In genomic region chr3:13282986-13283876, GRCh38 we compare ENCODE assay signal across 2 cellular contexts.
TF ChIP-seq lines count a peak whose summit lies in the region.

No MANE protein-coding gene starts in this region.

TF ChIP-seq in K562, 482 proteins besides CTCF, POLR2A, EP300 and RAD21 (continued from another document and continues in another):
- TF ChIP-seq RBM15 (IDR thresholded peaks at IDR 0.05; ENCODE audit: insufficient read depth, low read length): no peak
- no peak for TF ChIP-seq ZBTB8A (IDR thresholded peaks at IDR 0.05; ENCODE audit: partially characterized antibody)
- TF ChIP-seq SRSF9 (IDR thresholded peaks at IDR 0.05; ENCODE audit: borderline replicate concordance, low read depth, low read length): no peak
- no peak for TF ChIP-seq GTF2F1 (IDR thresholded peaks at IDR 0.05; ENCODE audit: low read depth, low read length)
- peak; percentile 59 for TF ChIP-seq SMC3 (conservative IDR thresholded peaks at IDR 0.05; ENCODE audit: insufficient read depth, low read depth, low read length)
- TF ChIP-seq PREB (CRISPR knock-in tag; IDR thresholded peaks at IDR 0.05): no peak
- no peak for TF ChIP-seq HDAC3 (IDR thresholded peaks at IDR 0.05; ENCODE audit: borderline replicate concordance, partially characterized antibody)
- 0 out of 2 replicates have a peak, but pooled peaks have one; percentile 32 for TF ChIP-seq RBFOX2 (IDR thresholded peaks at IDR 0.05; ENCODE audit: low read depth, low read length)
- TF ChIP-seq, protein P1, sequence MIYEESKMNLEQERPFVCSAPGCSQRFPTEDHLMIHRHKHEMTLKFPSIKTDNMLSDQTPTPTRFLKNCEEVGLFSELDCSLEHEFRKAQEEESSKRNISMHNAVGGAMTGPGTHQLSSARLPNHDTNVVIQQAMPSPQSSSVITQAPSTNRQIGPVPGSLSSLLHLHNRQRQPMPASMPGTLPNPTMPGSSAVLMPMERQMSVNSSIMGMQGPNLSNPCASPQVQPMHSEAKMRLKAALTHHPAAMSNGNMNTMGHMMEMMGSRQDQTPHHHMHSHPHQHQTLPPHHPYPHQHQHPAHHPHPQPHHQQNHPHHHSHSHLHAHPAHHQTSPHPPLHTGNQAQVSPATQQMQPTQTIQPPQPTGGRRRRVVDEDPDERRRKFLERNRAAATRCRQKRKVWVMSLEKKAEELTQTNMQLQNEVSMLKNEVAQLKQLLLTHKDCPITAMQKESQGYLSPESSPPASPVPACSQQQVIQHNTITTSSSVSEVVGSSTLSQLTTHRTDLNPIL (CRISPR knock-in tag; IDR thresholded peaks at IDR 0.05): no peak
- TF ChIP-seq SIRT6 (IDR thresholded peaks at IDR 0.05; ENCODE audit: low read depth, low read length): no peak
- TF ChIP-seq CXXC5 (CRISPR knock-in tag; IDR thresholded peaks at IDR 0.05): peak; percentile 74
- no peak for TF ChIP-seq KAT2B (IDR thresholded peaks at IDR 0.05; ENCODE audit: low read depth, low read length)
- TF ChIP-seq JUN (IDR thresholded peaks at IDR 0.05; ENCODE audit: borderline replicate concordance, low read depth, low read length): no peak
- TF ChIP-seq JUN (CRISPR knock-in tag; IDR thresholded peaks at IDR 0.05; ENCODE audit: borderline replicate concordance): no peak
- no peak for TF ChIP-seq POLR3G (IDR thresholded peaks at IDR 0.05; ENCODE audit: extremely low read depth, insufficient read length, insufficient replicate concordance)
- TF ChIP-seq, protein P2, sequence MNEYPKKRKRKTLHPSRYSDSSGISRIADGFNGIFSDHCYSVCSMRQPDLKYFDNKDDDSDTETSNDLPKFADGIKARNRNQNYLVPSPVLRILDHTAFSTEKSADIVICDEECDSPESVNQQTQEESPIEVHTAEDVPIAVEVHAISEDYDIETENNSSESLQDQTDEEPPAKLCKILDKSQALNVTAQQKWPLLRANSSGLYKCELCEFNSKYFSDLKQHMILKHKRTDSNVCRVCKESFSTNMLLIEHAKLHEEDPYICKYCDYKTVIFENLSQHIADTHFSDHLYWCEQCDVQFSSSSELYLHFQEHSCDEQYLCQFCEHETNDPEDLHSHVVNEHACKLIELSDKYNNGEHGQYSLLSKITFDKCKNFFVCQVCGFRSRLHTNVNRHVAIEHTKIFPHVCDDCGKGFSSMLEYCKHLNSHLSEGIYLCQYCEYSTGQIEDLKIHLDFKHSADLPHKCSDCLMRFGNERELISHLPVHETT (CRISPR knock-in tag; conservative IDR thresholded peaks at IDR 0.05 in 1 of 2, IDR thresholded peaks at IDR 0.05 in 1 of 2): no peak
- TF ChIP-seq ZNF785 (CRISPR knock-in tag; IDR thresholded peaks at IDR 0.05): no peak
- TF ChIP-seq HMG20A (CRISPR knock-in tag; conservative IDR thresholded peaks at IDR 0.05): no peak
- TF ChIP-seq NELFE (IDR thresholded peaks at IDR 0.05; ENCODE audit: insufficient read depth, insufficient read length): no peak
- TF ChIP-seq, protein P3, sequence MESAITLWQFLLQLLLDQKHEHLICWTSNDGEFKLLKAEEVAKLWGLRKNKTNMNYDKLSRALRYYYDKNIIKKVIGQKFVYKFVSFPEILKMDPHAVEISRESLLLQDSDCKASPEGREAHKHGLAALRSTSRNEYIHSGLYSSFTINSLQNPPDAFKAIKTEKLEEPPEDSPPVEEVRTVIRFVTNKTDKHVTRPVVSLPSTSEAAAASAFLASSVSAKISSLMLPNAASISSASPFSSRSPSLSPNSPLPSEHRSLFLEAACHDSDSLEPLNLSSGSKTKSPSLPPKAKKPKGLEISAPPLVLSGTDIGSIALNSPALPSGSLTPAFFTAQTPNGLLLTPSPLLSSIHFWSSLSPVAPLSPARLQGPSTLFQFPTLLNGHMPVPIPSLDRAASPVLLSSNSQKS (CRISPR knock-in tag; IDR thresholded peaks at IDR 0.05): no peak
- TF ChIP-seq ZNF699 (CRISPR knock-in tag; IDR thresholded peaks at IDR 0.05; ENCODE audit: insufficient replicate concordance): no peak
- TF ChIP-seq, protein P4, sequence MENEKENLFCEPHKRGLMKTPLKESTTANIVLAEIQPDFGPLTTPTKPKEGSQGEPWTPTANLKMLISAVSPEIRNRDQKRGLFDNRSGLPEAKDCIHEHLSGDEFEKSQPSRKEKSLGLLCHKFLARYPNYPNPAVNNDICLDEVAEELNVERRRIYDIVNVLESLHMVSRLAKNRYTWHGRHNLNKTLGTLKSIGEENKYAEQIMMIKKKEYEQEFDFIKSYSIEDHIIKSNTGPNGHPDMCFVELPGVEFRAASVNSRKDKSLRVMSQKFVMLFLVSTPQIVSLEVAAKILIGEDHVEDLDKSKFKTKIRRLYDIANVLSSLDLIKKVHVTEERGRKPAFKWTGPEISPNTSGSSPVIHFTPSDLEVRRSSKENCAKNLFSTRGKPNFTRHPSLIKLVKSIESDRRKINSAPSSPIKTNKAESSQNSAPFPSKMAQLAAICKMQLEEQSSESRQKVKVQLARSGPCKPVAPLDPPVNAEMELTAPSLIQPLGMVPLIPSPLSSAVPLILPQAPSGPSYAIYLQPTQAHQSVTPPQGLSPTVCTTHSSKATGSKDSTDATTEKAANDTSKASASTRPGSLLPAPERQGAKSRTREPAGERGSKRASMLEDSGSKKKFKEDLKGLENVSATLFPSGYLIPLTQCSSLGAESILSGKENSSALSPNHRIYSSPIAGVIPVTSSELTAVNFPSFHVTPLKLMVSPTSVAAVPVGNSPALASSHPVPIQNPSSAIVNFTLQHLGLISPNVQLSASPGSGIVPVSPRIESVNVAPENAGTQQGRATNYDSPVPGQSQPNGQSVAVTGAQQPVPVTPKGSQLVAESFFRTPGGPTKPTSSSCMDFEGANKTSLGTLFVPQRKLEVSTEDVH (IDR thresholded peaks at IDR 0.05; ENCODE audit: low read depth, partially characterized antibody): no peak
- TF ChIP-seq RCOR1 (IDR thresholded peaks at IDR 0.05; ENCODE audit: borderline replicate concordance in 1 of 2, low read depth in 2 of 2, low read length in 2 of 2): peak in 1 of 2 experiments; percentile 40; a peak in 1 of 4 replicates
- no peak for TF ChIP-seq MEF2D (tag; conservative IDR thresholded peaks at IDR 0.05; ENCODE audit: low read depth)
- no peak for TF ChIP-seq ZKSCAN8 (CRISPR knock-in tag; IDR thresholded peaks at IDR 0.05)
- no peak for TF ChIP-seq BRF1 (IDR thresholded peaks at IDR 0.05; ENCODE audit: borderline replicate concordance, extremely low read depth, insufficient read length)
- TF ChIP-seq ETV5 (CRISPR knock-in tag; IDR thresholded peaks at IDR 0.05; ENCODE audit: low read depth): no peak
- TF ChIP-seq ZNF445 (CRISPR knock-in tag; IDR thresholded peaks at IDR 0.05; ENCODE audit: low read depth): no peak

TF ChIP-seq in HepG2, 621 proteins besides CTCF, POLR2A, EP300 and RAD21 (continued from another document and continues in another):
- TF ChIP-seq, protein P5, sequence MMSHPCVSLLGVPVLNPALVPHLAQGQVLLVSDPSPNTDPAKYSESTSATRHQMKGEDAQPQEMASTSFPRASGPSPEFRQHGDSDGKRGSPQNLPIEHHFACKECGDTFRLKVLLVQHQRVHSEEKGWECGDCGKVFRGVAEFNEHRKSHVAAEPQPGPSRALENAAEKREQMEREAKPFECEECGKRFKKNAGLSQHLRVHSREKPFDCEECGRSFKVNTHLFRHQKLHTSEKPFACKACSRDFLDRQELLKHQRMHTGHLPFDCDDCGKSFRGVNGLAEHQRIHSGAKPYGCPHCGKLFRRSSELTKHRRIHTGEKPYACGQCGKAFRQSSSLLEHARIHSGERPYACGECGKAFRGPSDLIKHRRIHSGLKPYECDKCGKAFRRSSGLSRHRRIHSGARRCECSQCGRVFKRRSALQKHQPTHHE (CRISPR knock-in tag; IDR thresholded peaks at IDR 0.05; ENCODE audit: borderline replicate concordance): no peak
- TF ChIP-seq ZSCAN12 (CRISPR knock-in tag; IDR thresholded peaks at IDR 0.05) (no peak), THYN1 (CRISPR knock-in tag; IDR thresholded peaks at IDR 0.05; ENCODE audit: borderline replicate concordance, low read depth) (no peak), MIER3 (CRISPR knock-in tag; IDR thresholded peaks at IDR 0.05; ENCODE audit: borderline replicate concordance) (no peak), TSC22D2 (CRISPR knock-in tag; IDR thresholded peaks at IDR 0.05; ENCODE audit: borderline replicate concordance) (no peak), ZFY (CRISPR knock-in tag; IDR thresholded peaks at IDR 0.05) (no peak; the same call in 1 of the 2 replicates), EHMT2 (IDR thresholded peaks at IDR 0.05; ENCODE audit: borderline replicate concordance, low read depth, low read length) (no peak), ZBTB46 (CRISPR knock-in tag; IDR thresholded peaks at IDR 0.05; ENCODE audit: borderline replicate concordance) (no peak), TARDBP (CRISPR knock-in tag; IDR thresholded peaks at IDR 0.05) (0 out of 2 replicates have a peak, but pooled peaks have one; percentile 26), HNF4G (IDR thresholded peaks at IDR 0.05; ENCODE audit: borderline replicate concordance, low read depth, low read length) (no peak), HNF4G (CRISPR knock-in tag; IDR thresholded peaks at IDR 0.05; ENCODE audit: borderline replicate concordance, low read depth) (no peak), EEA1 (CRISPR knock-in tag; IDR thresholded peaks at IDR 0.05; ENCODE audit: borderline replicate concordance) (no peak), ZNF230 (CRISPR knock-in tag; IDR thresholded peaks at IDR 0.05) (no peak), ZNF800 (CRISPR knock-in tag; IDR thresholded peaks at IDR 0.05) (0 out of 2 replicates have a peak, but pooled peaks have one; percentile 9), ZBTB1 (CRISPR knock-in tag; IDR thresholded peaks at IDR 0.05; ENCODE audit: borderline replicate concordance) (no peak), ZNF552 (CRISPR knock-in tag; IDR thresholded peaks at IDR 0.05; ENCODE audit: borderline replicate concordance) (no peak), JUND (CRISPR knock-in tag; IDR thresholded peaks at IDR 0.05) (no peak), ZNF75D (CRISPR knock-in tag; IDR thresholded peaks at IDR 0.05; ENCODE audit: borderline replicate concordance) (no peak), ATRX (CRISPR knock-in tag; IDR thresholded peaks at IDR 0.05; ENCODE audit: borderline replicate concordance) (no peak), ZNF710 (CRISPR knock-in tag; IDR thresholded peaks at IDR 0.05; ENCODE audit: borderline replicate concordance) (no peak), ZNF891 (CRISPR knock-in tag; IDR thresholded peaks at IDR 0.05) (0 out of 2 replicates have a peak, but pooled peaks have one; percentile 17), IRX3 (CRISPR knock-in tag; IDR thresholded peaks at IDR 0.05; ENCODE audit: borderline replicate concordance, low read depth) (0 out of 2 replicates have a peak, but pooled peaks have one; percentile 21), BRF2 (CRISPR knock-in tag; IDR thresholded peaks at IDR 0.05) (no peak)
- TF ChIP-seq, protein P6, sequence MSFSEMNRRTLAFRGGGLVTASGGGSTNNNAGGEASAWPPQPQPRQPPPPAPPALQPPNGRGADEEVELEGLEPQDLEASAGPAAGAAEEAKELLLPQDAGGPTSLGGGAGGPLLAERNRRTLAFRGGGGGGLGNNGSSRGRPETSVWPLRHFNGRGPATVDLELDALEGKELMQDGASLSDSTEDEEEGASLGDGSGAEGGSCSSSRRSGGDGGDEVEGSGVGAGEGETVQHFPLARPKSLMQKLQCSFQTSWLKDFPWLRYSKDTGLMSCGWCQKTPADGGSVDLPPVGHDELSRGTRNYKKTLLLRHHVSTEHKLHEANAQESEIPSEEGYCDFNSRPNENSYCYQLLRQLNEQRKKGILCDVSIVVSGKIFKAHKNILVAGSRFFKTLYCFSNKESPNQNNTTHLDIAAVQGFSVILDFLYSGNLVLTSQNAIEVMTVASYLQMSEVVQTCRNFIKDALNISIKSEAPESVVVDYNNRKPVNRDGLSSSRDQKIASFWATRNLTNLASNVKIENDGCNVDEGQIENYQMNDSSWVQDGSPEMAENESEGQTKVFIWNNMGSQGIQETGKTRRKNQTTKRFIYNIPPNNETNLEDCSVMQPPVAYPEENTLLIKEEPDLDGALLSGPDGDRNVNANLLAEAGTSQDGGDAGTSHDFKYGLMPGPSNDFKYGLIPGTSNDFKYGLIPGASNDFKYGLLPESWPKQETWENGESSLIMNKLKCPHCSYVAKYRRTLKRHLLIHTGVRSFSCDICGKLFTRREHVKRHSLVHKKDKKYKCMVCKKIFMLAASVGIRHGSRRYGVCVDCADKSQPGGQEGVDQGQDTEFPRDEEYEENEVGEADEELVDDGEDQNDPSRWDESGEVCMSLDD (CRISPR knock-in tag; IDR thresholded peaks at IDR 0.05; ENCODE audit: borderline replicate concordance): no peak
